In genomic region chr14:44961151-44961729, GRCh38 we compare ENCODE assay signal across 1 cellular context.
TF ChIP-seq lines count a peak whose summit lies in the region.

No MANE protein-coding gene starts in this region.

TF ChIP-seq in K562, 482 proteins besides CTCF, POLR2A, EP300 and RAD21 (continued from another document and continues in another):
- TF ChIP-seq BRF2 (IDR thresholded peaks at IDR 0.05; ENCODE audit: borderline replicate concordance, insufficient read depth, insufficient read length) (no peak), NBN (IDR thresholded peaks at IDR 0.05; ENCODE audit: low read depth) (0 out of 2 replicates have a peak, but pooled peaks have one; percentile 60), GABPB1 (CRISPR knock-in tag; IDR thresholded peaks at IDR 0.05) (no peak), XRCC5 (IDR thresholded peaks at IDR 0.05; ENCODE audit: low read depth, low read length) (no peak), XRCC3 (IDR thresholded peaks at IDR 0.05) (no peak), RCOR1 (IDR thresholded peaks at IDR 0.05; ENCODE audit: borderline replicate concordance in 1 of 2, low read depth in 2 of 2, low read length in 2 of 2) (peak in 1 of 2 experiments; percentile 38; a peak in 1 of 4 replicates), ZNF707 (CRISPR knock-in tag; conservative IDR thresholded peaks at IDR 0.05) (no peak), ZFX (CRISPR knock-in tag; IDR thresholded peaks at IDR 0.05) (no peak), MCM3 (IDR thresholded peaks at IDR 0.05) (no peak), RAD51 (IDR thresholded peaks at IDR 0.05; ENCODE audit: borderline replicate concordance, low read depth) (no peak), ZHX1 (conservative IDR thresholded peaks at IDR 0.05; ENCODE audit: low read length) (no peak), NUFIP1 (IDR thresholded peaks at IDR 0.05; ENCODE audit: partially characterized antibody) (no peak), COPS2 (conservative IDR thresholded peaks at IDR 0.05) (no peak), ZNF780A (CRISPR knock-in tag; IDR thresholded peaks at IDR 0.05) (no peak), HDAC1 (IDR thresholded peaks at IDR 0.05) (no peak; a peak in 1 of 4 replicates), SAP30 (IDR thresholded peaks at IDR 0.05; ENCODE audit: borderline replicate concordance, insufficient read depth, low read depth, low read length, poor library complexity, severe bottlenecking) (no peak), IFI16 (CRISPR knock-in tag; IDR thresholded peaks at IDR 0.05) (no peak), TAF9B (IDR thresholded peaks at IDR 0.05; ENCODE audit: partially characterized antibody) (no peak), E2F1 (CRISPR knock-in tag; IDR thresholded peaks at IDR 0.05) (no peak), ZNF445 (CRISPR knock-in tag; IDR thresholded peaks at IDR 0.05; ENCODE audit: low read depth) (no peak), ZNF507 (tag; conservative IDR thresholded peaks at IDR 0.05) (no peak), PML (IDR thresholded peaks at IDR 0.05; ENCODE audit: low read length) (0 out of 2 replicates have a peak, but pooled peaks have one; percentile 31), SP2 (IDR thresholded peaks at IDR 0.05; ENCODE audit: extremely low read depth, low read depth, low read length, poor library complexity, severe bottlenecking) (no peak), SMARCA4 (IDR thresholded peaks at IDR 0.05) (peak; percentile 52; the same call in 1 of the 2 replicates), FOXJ3 (CRISPR knock-in tag; IDR thresholded peaks at IDR 0.05) (no peak), KAT7 (CRISPR knock-in tag; IDR thresholded peaks at IDR 0.05; ENCODE audit: borderline replicate concordance) (no peak), PHF20 (IDR thresholded peaks at IDR 0.05; ENCODE audit: partially characterized antibody) (no peak), ZNF146 (CRISPR knock-in tag; IDR thresholded peaks at IDR 0.05; ENCODE audit: unreplicated experiment) (no peak), FOXP1 (CRISPR knock-in tag; IDR thresholded peaks at IDR 0.05) (0 out of 2 replicates have a peak, but pooled peaks have one; percentile 42), GTF2E2 (tag; IDR thresholded peaks at IDR 0.05) (no peak), ARID1B (IDR thresholded peaks at IDR 0.05) (peak; percentile 36; the same call in 1 of the 2 replicates), MEIS2 (IDR thresholded peaks at IDR 0.05; ENCODE audit: partially characterized antibody) (no peak), ZMIZ1 (IDR thresholded peaks at IDR 0.05; ENCODE audit: low read depth in 2 of 2, low read length in 2 of 2) (no peak), SIRT6 (IDR thresholded peaks at IDR 0.05; ENCODE audit: low read depth, low read length) (no peak), TAF1 (IDR thresholded peaks at IDR 0.05; ENCODE audit: control insufficient read depth, extremely low read depth, insufficient read depth, low read length, severe bottlenecking) (no peak), NFIC (IDR thresholded peaks at IDR 0.05) (peak; percentile 54), ZNF592 (IDR thresholded peaks at IDR 0.05) (no peak), HNRNPK (IDR thresholded peaks at IDR 0.05; ENCODE audit: low read depth, low read length, poor library complexity, severe bottlenecking) (no peak), PCBP2 (IDR thresholded peaks at IDR 0.05; ENCODE audit: low read depth, low read length, poor library complexity, severe bottlenecking) (no peak), EGR1 (conservative IDR thresholded peaks at IDR 0.05) (peak; percentile 68), TRIM28 (IDR thresholded peaks at IDR 0.05) (no peak), CC2D1A (IDR thresholded peaks at IDR 0.05) (peak; percentile 47; the same call in 1 of the 2 replicates), SIN3A (IDR thresholded peaks at IDR 0.05; ENCODE audit: borderline replicate concordance in 2 of 2, control insufficient read depth in 1 of 2, low read depth in 2 of 2, low read length in 2 of 2) (peak; percentile 32 to 48; a peak in 1 of 4 replicates), RNF219 (CRISPR knock-in tag; IDR thresholded peaks at IDR 0.05) (no peak), ZNF133 (CRISPR knock-in tag; IDR thresholded peaks at IDR 0.05) (peak; percentile 18; the same call in 1 of the 2 replicates), ZNF766 (CRISPR knock-in tag; conservative IDR thresholded peaks at IDR 0.05) (no peak), ZNF436 (CRISPR knock-in tag; IDR thresholded peaks at IDR 0.05) (no peak), ZNF274 (IDR thresholded peaks at IDR 0.05; ENCODE audit: borderline replicate concordance, low read depth, low read length) (no peak), DLX4 (CRISPR knock-in tag; IDR thresholded peaks at IDR 0.05) (no peak), ZNF778 (CRISPR knock-in tag; IDR thresholded peaks at IDR 0.05) (no peak), RNF2 (IDR thresholded peaks at IDR 0.05) (no peak), ZC3H8 (IDR thresholded peaks at IDR 0.05) (no peak), KLF13 (tag; IDR thresholded peaks at IDR 0.05; ENCODE audit: borderline replicate concordance, low read depth) (no peak), RBM22 (IDR thresholded peaks at IDR 0.05; ENCODE audit: low read depth, low read length, poor library complexity, severe bottlenecking) (no peak), C11orf30 (IDR thresholded peaks at IDR 0.05; ENCODE audit: low read depth) (no peak), RUNX1 (IDR thresholded peaks at IDR 0.05; ENCODE audit: low read depth) (no peak), ZNF444 (CRISPR knock-in tag; IDR thresholded peaks at IDR 0.05) (no peak), DDX20 (tag; IDR thresholded peaks at IDR 0.05; ENCODE audit: low read depth) (no peak), SNIP1 (IDR thresholded peaks at IDR 0.05; ENCODE audit: low read depth) (no peak), ZBTB12 (CRISPR knock-in tag; IDR thresholded peaks at IDR 0.05) (no peak)
